8 cellular contexts compared by ENCODE assay signal in the genomic region with DNA sequence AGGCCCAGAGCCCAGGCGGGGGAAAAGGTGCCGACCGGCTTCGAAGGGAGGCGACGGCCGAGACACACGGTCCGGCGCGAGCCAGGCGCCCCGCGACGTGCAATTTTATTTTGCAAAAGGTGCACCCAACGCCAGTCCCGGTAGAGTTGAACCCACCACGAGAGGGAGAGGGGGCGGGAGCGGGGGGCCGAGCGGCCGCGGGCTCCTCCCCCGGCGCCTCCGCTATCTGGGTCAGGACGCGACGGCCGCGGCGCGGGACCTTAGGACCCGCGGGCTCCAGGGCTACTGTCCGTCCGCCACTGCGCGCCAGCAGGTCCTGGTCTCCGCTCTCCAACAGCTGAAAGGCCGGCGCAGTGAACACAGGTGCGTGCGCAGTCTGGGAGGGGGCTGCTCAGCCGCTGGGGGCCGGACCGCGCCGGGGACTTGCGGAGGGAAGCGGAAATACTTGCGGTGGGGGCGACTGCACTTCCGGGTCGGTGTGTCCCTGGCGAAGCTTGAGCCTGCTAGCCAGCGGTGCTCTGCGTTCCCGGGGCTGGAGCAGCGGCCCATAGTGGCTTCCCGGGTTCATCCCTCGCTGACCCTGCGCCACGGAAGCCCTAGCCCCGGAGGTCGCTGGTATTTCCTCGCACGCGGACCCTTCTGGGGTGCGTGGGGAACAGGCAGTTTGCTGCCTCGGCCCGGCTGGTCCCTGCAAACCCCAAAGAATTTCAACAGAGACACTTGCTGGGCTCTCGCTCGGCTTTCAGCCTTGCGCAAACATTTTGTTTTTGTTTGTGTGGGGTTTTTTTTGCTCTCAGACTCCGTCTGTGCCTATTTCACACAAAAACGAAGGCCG. TPM values are rescaled to one million over a fixed set of nuclear protein-coding genes. Genes with fewer than 3 reads are reported as not detected.
A peak's percentile ranks its signal among the peaks of the same experiment; 100 is the strongest.
DNase-seq lines count a peak whose midpoint lies in the region; ATAC-seq and TF ChIP-seq lines count a peak whose summit lies in the region.

A gene with protein sequence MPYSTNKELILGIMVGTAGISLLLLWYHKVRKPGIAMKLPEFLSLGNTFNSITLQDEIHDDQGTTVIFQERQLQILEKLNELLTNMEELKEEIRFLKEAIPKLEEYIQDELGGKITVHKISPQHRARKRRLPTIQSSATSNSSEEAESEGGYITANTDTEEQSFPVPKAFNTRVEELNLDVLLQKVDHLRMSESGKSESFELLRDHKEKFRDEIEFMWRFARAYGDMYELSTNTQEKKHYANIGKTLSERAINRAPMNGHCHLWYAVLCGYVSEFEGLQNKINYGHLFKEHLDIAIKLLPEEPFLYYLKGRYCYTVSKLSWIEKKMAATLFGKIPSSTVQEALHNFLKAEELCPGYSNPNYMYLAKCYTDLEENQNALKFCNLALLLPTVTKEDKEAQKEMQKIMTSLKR (plus strand): TSS at position 225 of the 835 bp plus-strand sequence. CDS start 3,991 bp downstream, outside the sequence.

- H3K4me3 Mint-ChIP-seq in activated CD4-positive, alpha-beta T cell treated with anti-CD3 and anti-CD28 coated beads, Interleukin-2, amount 10 ng/mL, durations not matched to agents 7 days and 5 days, result peak within 1 kb of the TSS; percentile 82

- peak within 1 kb of the TSS; percentile 94 to 95 for H3K27ac ChIP-seq in left lung

- intact Hi-C loops in left lung (cut with DNase I), result no loop called here

- peaks cover 14% of the 10 kb centered on the region for H3K4me1 Mint-ChIP-seq in activated CD4-positive, alpha-beta T cell treated with anti-CD3 and anti-CD28 coated beads, Interleukin-2, amount 10 ng/mL, durations not matched to agents 7 days and 5 days

- POLR2A ChIA-PET in activated CD4-positive, alpha-beta T cell treated with anti-CD3 and anti-CD28 coated beads, Interleukin-2, amount 10 ng/mL, durations not matched to agents 7 days and 5 days (lab: Charles Lee), result no interaction called here

- H3K27me3 ChIP-seq in left lung, result no peaks in the 10 kb centered on the region

- no peaks in the 10 kb centered on the region for H3K9me3 Mint-ChIP-seq in activated CD4-positive, alpha-beta T cell treated with anti-CD3 and anti-CD28 coated beads, Interleukin-2, amount 10 ng/mL, durations not matched to agents 7 days and 5 days

- DNase-seq in AG20443 (ENCODE audit: low spot score) (peak; percentile 94), NCI-H526 treated with DMSO at 0.1 percent for 48 hours (lab: John Stamatoyannopoulos, UW) (peak; percentile 85), dedifferentiated amniotic fluid mesenchymal stem cell (ENCODE audit: extremely low spot score) (peak; percentile 75), left lung (peak; percentile 94 to 97)
- DNase-seq in activated CD4-positive, alpha-beta T cell treated with anti-CD3 and anti-CD28 coated beads, Interleukin-2, amount 10 ng/mL, durations not matched to agents 7 days and 5 days, result peak; percentile 80
- peak; percentile 70 to 72 for DNase-seq in stimulated activated CD4-positive, alpha-beta T cell treated with anti-CD3 and anti-CD28 coated beads, Interleukin-2, amount 100 ng/mL, for 48 hours

- TF ChIP-seq CTCF in left lung (IDR thresholded peaks at IDR 0.05), result no peak

- H3K4me3 ChIP-seq in left lung, result peak within 1 kb of the TSS; percentile 63 to 69

- peak within 1 kb of the TSS; percentile 90 for H3K27ac Mint-ChIP-seq in activated CD4-positive, alpha-beta T cell treated with anti-CD3 and anti-CD28 coated beads, Interleukin-2, amount 10 ng/mL, durations not matched to agents 7 days and 5 days

- peaks cover 40% of the 10 kb centered on the region for H3K27me3 Mint-ChIP-seq in activated CD4-positive, alpha-beta T cell treated with anti-CD3 and anti-CD28 coated beads, Interleukin-2, amount 10 ng/mL, durations not matched to agents 7 days and 5 days

- CTCF ChIA-PET in activated CD4-positive, alpha-beta T cell treated with anti-CD3 and anti-CD28 coated beads, Interleukin-2, amount 10 ng/mL, durations not matched to agents 7 days and 5 days (lab: Charles Lee), result interaction anchor here (2.5 kb wide), 1 partner anchor 534 kb away, joined by 6 read pairs; no protein-coding TSS in a partner anchor

- ATAC-seq in GM19043 (IDR thresholded peaks at IDR 0.05; ENCODE audit: low read depth, unreplicated experiment) (peak; percentile 83), HG03378 (IDR thresholded peaks at IDR 0.05; ENCODE audit: unreplicated experiment) (peak; percentile 79), left lung (peak; percentile 97)

- no peaks in the 10 kb centered on the region for H3K36me3 ChIP-seq in left lung

- no peaks in the 10 kb centered on the region for H3K9me3 ChIP-seq in left lung

- peaks cover 2 to 43% of the 10 kb centered on the region in 2 donors for H3K4me1 ChIP-seq in left lung

- H3K36me3 Mint-ChIP-seq in activated CD4-positive, alpha-beta T cell treated with anti-CD3 and anti-CD28 coated beads, Interleukin-2, amount 10 ng/mL, durations not matched to agents 7 days and 5 days (ENCODE audit: low read depth), result peaks cover 3% of the 10 kb centered on the region

RNA-seq across cellular contexts. Expression of the gene that starts here (rescaled TPM):
- total RNA-seq in activated CD4-positive, alpha-beta T cell treated with anti-CD3 and anti-CD28 coated beads, Interleukin-2, amount 10 ng/mL, durations not matched to agents 7 days and 5 days, result 1 to 10 TPM; 2.0 to 2.9 TPM
- 10 to 100 TPM; 16.4 to 17.8 TPM for total RNA-seq in left lung

Comparison
In these comparisons a context has a peak if more than half of its experiments do, and no peak if none do; other contexts are left out.
1. Peak in every context shown above with its lines: DNase-seq, ATAC-seq, H3K4me3 ChIP-seq and H3K27ac ChIP-seq.
2. RNA of the gene that starts here (total RNA-seq): 16.4 to 17.8 TPM in left lung; 2.0 to 2.9 TPM in activated CD4-positive, alpha-beta T cell treated with anti-CD3 and anti-CD28 coated beads, Interleukin-2, amount 10 ng/mL, durations not matched to agents 7 days and 5 days; every median in the first group is over 4 times any median in the second.